ENCODE assay signal across 14 cellular contexts in the genomic region with DNA sequence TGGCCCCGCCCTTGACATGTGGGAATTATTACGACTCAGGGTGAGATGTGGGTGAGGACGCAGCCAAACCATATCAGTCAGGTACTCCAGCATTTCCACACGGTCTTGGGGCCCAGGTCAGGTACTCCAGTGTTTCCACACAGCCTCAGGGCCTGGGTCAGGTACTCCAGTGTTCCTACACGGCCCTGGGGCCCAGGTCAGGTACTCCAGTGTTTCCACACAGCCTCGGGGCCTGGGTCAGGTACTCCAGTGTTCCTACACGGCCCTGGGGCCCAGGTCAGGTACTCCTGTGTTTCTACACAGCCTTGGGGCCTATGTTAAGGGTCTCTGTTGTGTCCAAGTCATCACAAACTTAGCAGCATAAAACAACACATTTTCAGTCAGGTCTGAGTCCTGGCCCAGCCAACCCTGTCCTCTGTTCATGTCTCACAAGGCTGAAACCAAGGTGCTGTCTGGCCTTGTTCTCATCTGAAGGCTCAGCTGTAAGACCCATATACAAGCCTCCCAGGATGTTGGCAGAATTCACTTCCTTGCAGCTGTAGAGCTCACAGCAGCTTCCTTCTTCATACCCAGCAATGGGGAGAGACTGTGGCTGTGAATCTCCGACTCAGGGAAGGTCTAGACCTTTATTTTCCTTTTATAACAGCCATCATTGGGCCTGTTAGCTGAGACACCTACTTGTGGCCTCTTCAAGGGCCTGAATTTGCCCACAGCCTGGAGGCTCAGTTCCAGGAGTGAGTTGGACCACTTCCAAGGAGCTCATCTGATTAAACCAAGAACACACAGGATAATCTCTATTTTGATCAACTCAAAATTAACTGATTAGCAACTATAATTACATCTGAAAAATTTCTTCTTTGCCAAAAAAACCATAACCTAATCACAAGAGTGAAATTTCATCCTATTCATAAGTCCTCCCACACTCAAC.
DNase-seq lines count a peak whose midpoint lies in the region; ATAC-seq and TF ChIP-seq lines count a peak whose summit lies in the region.
"Had no signal": no experiment of that assay in that cellular context is flagged by ENCODE, and none has a peak within 500 bp of the region (broad histone marks: within the 10 kb centered on the region; RNA-seq: fewer than 3 reads in every experiment).

No MANE protein-coding gene starts in this region.

- TF ChIP-seq POLR2A in breast epithelium (IDR thresholded peaks at IDR 0.05): no peak

- H3K36me3 Mint-ChIP-seq in activated CD4-positive, alpha-beta T cell treated with anti-CD3 and anti-CD28 coated beads, Interleukin-2, amount 10 ng/mL, durations not matched to agents 24 days and 14 days (ENCODE audit: low read depth): peaks cover 1% of the 10 kb centered on the region
- H3K36me3 Mint-ChIP-seq in activated CD8-positive, alpha-beta T cell treated with anti-CD3 and anti-CD28 coated beads, Interleukin-2, amount 10 ng/mL, durations not matched to agents 7 days and 5 days (ENCODE audit: low read depth): peaks cover 9% of the 10 kb centered on the region
- H3K36me3 Mint-ChIP-seq in natural killer cell: no peaks in the 10 kb centered on the region
- H3K36me3 Mint-ChIP-seq: type B pancreatic cell had no signal

- no peak for ATAC-seq in activated CD8-positive, alpha-beta T cell treated with anti-CD3 and anti-CD28 coated beads, Interleukin-2, amount 10 ng/mL, durations not matched to agents 7 days and 5 days
- ATAC-seq in natural killer cell (no peak), HG02973 (IDR thresholded peaks at IDR 0.05; ENCODE audit: unreplicated experiment) (no peak)

- H3K4me3 ChIP-seq in breast epithelium: no peak overlapping the region
- H3K4me3 ChIP-seq: mucosa of descending colon had no signal

- no peaks in the 10 kb centered on the region for H3K27me3 Mint-ChIP-seq in activated CD4-positive, alpha-beta T cell treated with anti-CD3 and anti-CD28 coated beads, Interleukin-2, amount 10 ng/mL, durations not matched to agents 24 days and 14 days
- H3K27me3 Mint-ChIP-seq in activated CD8-positive, alpha-beta T cell treated with anti-CD3 and anti-CD28 coated beads, Interleukin-2, amount 10 ng/mL, durations not matched to agents 7 days and 5 days (ENCODE audit: low read depth): no peaks in the 10 kb centered on the region
- H3K27me3 Mint-ChIP-seq in natural killer cell (ENCODE audit: low read depth in 2 of 2): no peaks in the 10 kb centered on the region

- CTCF ChIA-PET in activated CD8-positive, alpha-beta T cell treated with anti-CD3 and anti-CD28 coated beads, Interleukin-2, amount 10 ng/mL, durations not matched to agents 7 days and 5 days (lab: Charles Lee): interaction anchor here (1.9 kb wide), 1 partner anchor 11 kb away, joined by 6 read pairs; no protein-coding TSS in a partner anchor

- H3K9me3 ChIP-seq in breast epithelium: no peaks in the 10 kb centered on the region
- H3K9me3 ChIP-seq: mucosa of descending colon had no signal

- H3K27ac ChIP-seq in breast epithelium: no peak overlapping the region

- H3K9me3 Mint-ChIP-seq in activated CD4-positive, alpha-beta T cell treated with anti-CD3 and anti-CD28 coated beads, Interleukin-2, amount 10 ng/mL, durations not matched to agents 24 days and 14 days: no peaks in the 10 kb centered on the region
- H3K9me3 Mint-ChIP-seq in activated CD8-positive, alpha-beta T cell treated with anti-CD3 and anti-CD28 coated beads, Interleukin-2, amount 10 ng/mL, durations not matched to agents 7 days and 5 days (ENCODE audit: insufficient read depth): no peaks in the 10 kb centered on the region
- no peaks in the 10 kb centered on the region for H3K9me3 Mint-ChIP-seq in natural killer cell
- H3K9me3 Mint-ChIP-seq: type B pancreatic cell had no signal

- peak overlapping the region; percentile 92 for H3K27ac Mint-ChIP-seq in activated CD4-positive, alpha-beta T cell treated with anti-CD3 and anti-CD28 coated beads, Interleukin-2, amount 10 ng/mL, durations not matched to agents 24 days and 14 days
- H3K27ac Mint-ChIP-seq in activated CD8-positive, alpha-beta T cell treated with anti-CD3 and anti-CD28 coated beads, Interleukin-2, amount 10 ng/mL, durations not matched to agents 7 days and 5 days: peak overlapping the region; percentile 88
- H3K27ac Mint-ChIP-seq in natural killer cell: peak overlapping the region; percentile 70 to 80
- H3K27ac Mint-ChIP-seq: type B pancreatic cell had no signal

- no peaks in the 10 kb centered on the region for H3K4me1 ChIP-seq in breast epithelium

- no peaks in the 10 kb centered on the region for H3K36me3 ChIP-seq in breast epithelium

- H3K27me3 ChIP-seq in breast epithelium: no peaks in the 10 kb centered on the region

- TF ChIP-seq CTCF in natural killer cell (IDR thresholded peaks at IDR 0.05): no peak
- TF ChIP-seq CTCF in breast epithelium (IDR thresholded peaks at IDR 0.05): no peak

- peak overlapping the region; percentile 82 for H3K4me3 Mint-ChIP-seq in activated CD4-positive, alpha-beta T cell treated with anti-CD3 and anti-CD28 coated beads, Interleukin-2, amount 10 ng/mL, durations not matched to agents 24 days and 14 days
- H3K4me3 Mint-ChIP-seq in activated CD8-positive, alpha-beta T cell treated with anti-CD3 and anti-CD28 coated beads, Interleukin-2, amount 10 ng/mL, durations not matched to agents 7 days and 5 days: peak overlapping the region; percentile 61
- peak overlapping the region; percentile 86 for H3K4me3 Mint-ChIP-seq in natural killer cell

- intact Hi-C loops in activated CD4-positive, alpha-beta T cell treated with anti-CD3 and anti-CD28 coated beads, Interleukin-2, amount 10 ng/mL, durations not matched to agents 24 days and 14 days (cut with micrococcal nuclease): loop anchor here (10.0 kb wide), 1 partner anchor 729 kb away; a partner anchor contains a TSS
- intact Hi-C loops in natural killer cell (cut with micrococcal nuclease) (loop anchor here (10.0 kb wide), 1 partner anchor 111 kb away; a partner anchor contains a TSS), breast epithelium (cut with DNase I; ENCODE audit: low total_unique reads) (no loop called here)

- POLR2A ChIA-PET in activated CD8-positive, alpha-beta T cell treated with anti-CD3 and anti-CD28 coated beads, Interleukin-2, amount 10 ng/mL, durations not matched to agents 7 days and 5 days (lab: Charles Lee): interaction anchor here (1.1 to 1.4 kb wide), 2 partner anchors 11 to 18 kb away, joined by 4 to 5 read pairs; no protein-coding TSS in a partner anchor

- peaks cover 55% of the 10 kb centered on the region for H3K4me1 Mint-ChIP-seq in activated CD4-positive, alpha-beta T cell treated with anti-CD3 and anti-CD28 coated beads, Interleukin-2, amount 10 ng/mL, durations not matched to agents 24 days and 14 days
- peaks cover 59% of the 10 kb centered on the region for H3K4me1 Mint-ChIP-seq in activated CD8-positive, alpha-beta T cell treated with anti-CD3 and anti-CD28 coated beads, Interleukin-2, amount 10 ng/mL, durations not matched to agents 7 days and 5 days (ENCODE audit: low read depth)
- H3K4me1 Mint-ChIP-seq in natural killer cell: peaks cover 75 to 88% of the 10 kb centered on the region in 2 donors

- DNase-seq in activated CD4-positive, alpha-beta T cell treated with anti-CD3 and anti-CD28 coated beads, Interleukin-2, amount 10 ng/mL, durations not matched to agents 24 days and 14 days: no peak
- DNase-seq in activated CD4-positive, alpha-beta T cell treated with anti-CD3 and anti-CD28 coated beads for 1 hour: no peak
- DNase-seq in KG1 (lab: John Stamatoyannopoulos, UW): peak; percentile 5
- DNase-seq in activated CD8-positive, alpha-beta T cell treated with anti-CD3 and anti-CD28 coated beads, Interleukin-2, amount 10 ng/mL, durations not matched to agents 7 days and 5 days: no peak
- DNase-seq in natural killer cell: no peak
- DNase-seq in SW 1271 (lab: John Stamatoyannopoulos, UW): no peak
- no peak for DNase-seq in breast epithelium (ENCODE audit: low spot score in 2 of 2)
- DNase-seq: central memory CD4-positive, alpha-beta T cell; DMS53; NCI-H1417; NCI-H524 had no signal
